Comparison of ENCODE assay signal across 20 cellular contexts in the genomic region with DNA sequence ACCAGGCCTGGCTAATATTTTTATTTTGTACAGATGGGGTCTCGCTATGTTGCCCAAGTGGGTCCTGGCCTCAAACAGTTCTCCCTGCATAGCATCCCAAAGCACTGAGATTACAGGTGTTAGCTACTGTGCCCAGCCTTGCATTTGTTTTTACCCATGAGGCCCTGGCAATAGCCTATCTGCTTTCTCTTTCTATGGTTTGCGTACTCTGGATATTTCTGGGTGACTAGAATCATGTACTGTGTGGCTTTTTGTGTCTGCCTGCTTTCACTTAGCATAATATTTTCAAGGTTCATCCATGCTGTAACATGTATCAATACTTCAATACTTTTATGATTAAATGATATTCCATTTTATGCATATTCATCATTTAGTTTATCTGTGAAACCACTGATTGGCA.
A peak's percentile ranks its signal among the peaks of the same experiment; 100 is the strongest.
DNase-seq lines count a peak whose midpoint lies in the region; ATAC-seq and TF ChIP-seq lines count a peak whose summit lies in the region.
"Had no signal": no experiment of that assay in that cellular context is flagged by ENCODE, and none has a peak within 500 bp of the region (broad histone marks: within the 10 kb centered on the region; RNA-seq: fewer than 3 reads in every experiment).

No MANE protein-coding gene starts in this region.

- peak; percentile 53 to 73 for ATAC-seq in natural killer cell treated with Interleukin-12 subunit alpha and Interleukin-12 subunit beta and Interleukin-15 and Interleukin-18, amount 100 ng/mL, for 72 hours
- ATAC-seq in natural killer cell (no peak), HG02798 (IDR thresholded peaks at IDR 0.05; ENCODE audit: poor library complexity, unreplicated experiment) (peak; percentile 77), HG03432 (IDR thresholded peaks at IDR 0.05; ENCODE audit: unreplicated experiment) (peak; percentile 75), foreskin keratinocyte (no peak)
- ATAC-seq: stimulated activated naive CD8-positive, alpha-beta T cell treated with anti-CD3 and anti-CD28 coated beads, Interleukin-15, Interleukin-2, amounts not matched to agents 100 U/mL and 50 U/mL, for 24 hours had no signal

- no peaks in the 10 kb centered on the region for H4K20me1 ChIP-seq in neural progenitor cell (ENCODE audit: low read depth)
- H4K20me1 ChIP-seq in smooth muscle cell (ENCODE audit: low read depth): no peaks in the 10 kb centered on the region

- no peaks in the 10 kb centered on the region for H3K9me3 ChIP-seq in neural progenitor cell (ENCODE audit: low read depth)
- no peaks in the 10 kb centered on the region for H3K9me3 ChIP-seq in smooth muscle cell (replicated peaks; ENCODE audit: low read depth)
- H3K9me3 ChIP-seq: Peyer's patch, upper lobe of left lung had no signal

- no peaks in the 10 kb centered on the region for H3K4me1 Mint-ChIP-seq in natural killer cell treated with Interleukin-12 subunit alpha and Interleukin-12 subunit beta and Interleukin-15 and Interleukin-18, amount 100 ng/mL, for 72 hours (ENCODE audit: low read depth in 2 of 2)
- H3K4me1 Mint-ChIP-seq in natural killer cell: no peaks in the 10 kb centered on the region
- H3K4me1 Mint-ChIP-seq in neural progenitor cell: no peaks in the 10 kb centered on the region
- H3K4me1 Mint-ChIP-seq: activated CD4-positive, alpha-beta T cell treated with anti-CD3 and anti-CD28 coated beads, Interleukin-2, amount 10 ng/mL, durations not matched to agents 24 days and 14 days; activated naive CD4-positive, alpha-beta T cell treated with anti-CD3 and anti-CD28 coated beads, Interleukin-2, amount 50 U/mL, for 24 hours; neural crest cell had no signal

- 0% methylated on average over 2 of the region's 2 CpGs for WGBS in smooth muscle cell (ENCODE audit: low lambda C conversion rate)

- no peak overlapping the region for H3K27ac Mint-ChIP-seq in natural killer cell treated with Interleukin-12 subunit alpha and Interleukin-12 subunit beta and Interleukin-15 and Interleukin-18, amount 100 ng/mL, for 72 hours
- H3K27ac Mint-ChIP-seq in natural killer cell (no peak overlapping the region), neural progenitor cell (no peak overlapping the region)
- H3K27ac Mint-ChIP-seq: activated CD4-positive, alpha-beta T cell treated with anti-CD3 and anti-CD28 coated beads, Interleukin-2, amount 10 ng/mL, durations not matched to agents 24 days and 14 days; activated naive CD4-positive, alpha-beta T cell treated with anti-CD3 and anti-CD28 coated beads, Interleukin-2, amount 50 U/mL, for 24 hours had no signal

- no peaks in the 10 kb centered on the region for H3K27me3 Mint-ChIP-seq in natural killer cell treated with Interleukin-12 subunit alpha and Interleukin-12 subunit beta and Interleukin-15 and Interleukin-18, amount 100 ng/mL, for 72 hours
- H3K27me3 Mint-ChIP-seq in natural killer cell (ENCODE audit: low read depth in 2 of 2) (no peaks in the 10 kb centered on the region), neural progenitor cell (ENCODE audit: insufficient read depth, low read depth) (no peaks in the 10 kb centered on the region)
- H3K27me3 Mint-ChIP-seq: activated CD4-positive, alpha-beta T cell treated with anti-CD3 and anti-CD28 coated beads, Interleukin-2, amount 10 ng/mL, durations not matched to agents 24 days and 14 days; activated naive CD4-positive, alpha-beta T cell treated with anti-CD3 and anti-CD28 coated beads, Interleukin-2, amount 50 U/mL, for 24 hours had no signal

- no peak overlapping the region for H3K4me3 ChIP-seq in neural progenitor cell
- no peak overlapping the region for H3K4me3 ChIP-seq in smooth muscle cell
- H3K4me3 ChIP-seq: Peyer's patch, upper lobe of left lung had no signal

- H3F3A ChIP-seq in neural progenitor cell (ENCODE audit: low read depth) (no peaks in the 10 kb centered on the region), smooth muscle cell (ENCODE audit: low read depth) (no peaks in the 10 kb centered on the region)

- H3K4me3 Mint-ChIP-seq in natural killer cell treated with Interleukin-12 subunit alpha and Interleukin-12 subunit beta and Interleukin-15 and Interleukin-18, amount 100 ng/mL, for 72 hours: no peak overlapping the region
- H3K4me3 Mint-ChIP-seq in natural killer cell (no peak overlapping the region), neural progenitor cell (no peak overlapping the region)
- H3K4me3 Mint-ChIP-seq: activated CD4-positive, alpha-beta T cell treated with anti-CD3 and anti-CD28 coated beads, Interleukin-2, amount 10 ng/mL, durations not matched to agents 24 days and 14 days; activated naive CD4-positive, alpha-beta T cell treated with anti-CD3 and anti-CD28 coated beads, Interleukin-2, amount 50 U/mL, for 24 hours; neural crest cell had no signal

- H3K9ac ChIP-seq in neural progenitor cell (no peak overlapping the region), smooth muscle cell (ENCODE audit: low read depth) (no peak overlapping the region)

- no peak overlapping the region for H2AFZ ChIP-seq in neural progenitor cell (replicated peaks)
- H2AFZ ChIP-seq in smooth muscle cell (ENCODE audit: low read depth): no peak overlapping the region

- H3K36me3 ChIP-seq in neural progenitor cell (no peaks in the 10 kb centered on the region), smooth muscle cell (ENCODE audit: low read depth) (no peaks in the 10 kb centered on the region)
- H3K36me3 ChIP-seq: Peyer's patch, upper lobe of left lung had no signal

- DNase-seq in natural killer cell treated with Interleukin-12 subunit alpha and Interleukin-12 subunit beta and Interleukin-15 and Interleukin-18, amount 100 ng/mL, for 72 hours (ENCODE audit: low spot score): no peak
- no peak for DNase-seq in natural killer cell
- no peak for DNase-seq in posterior vena cava (ENCODE audit: low spot score)
- no peak for DNase-seq in neural progenitor cell (ENCODE audit: low spot score)
- no peak for DNase-seq in smooth muscle cell (lab: John Stamatoyannopoulos, UW; ENCODE audit: unreplicated experiment)
- no peak for DNase-seq in foreskin keratinocyte
- DNase-seq: activated CD4-positive, alpha-beta T cell treated with anti-CD3 and anti-CD28 coated beads, Interleukin-2, amount 10 ng/mL, durations not matched to agents 24 days and 14 days; GOT3; hypothalamus; Kasumi-1; NCI-H1105; NCI-H2171; Peyer's patch; stimulated activated naive CD8-positive, alpha-beta T cell treated with anti-CD3 and anti-CD28 coated beads, Interleukin-15, Interleukin-2, amounts not matched to agents 100 U/mL and 50 U/mL, for 24 hours; upper lobe of left lung had no signal

- H3K4me1 ChIP-seq in neural progenitor cell: peaks cover 21% of the 10 kb centered on the region
- no peaks in the 10 kb centered on the region for H3K4me1 ChIP-seq in smooth muscle cell (ENCODE audit: low read depth)
- H3K4me1 ChIP-seq in foreskin keratinocyte: no peaks in the 10 kb centered on the region
- H3K4me1 ChIP-seq: Peyer's patch, upper lobe of left lung had no signal

- H3K4me2 ChIP-seq in neural progenitor cell (no peak overlapping the region), smooth muscle cell (no peak overlapping the region)

- no peak overlapping the region for H3K27ac ChIP-seq in neural progenitor cell
- H3K27ac ChIP-seq in smooth muscle cell (ENCODE audit: low read depth): no peak overlapping the region
- H3K27ac ChIP-seq in foreskin keratinocyte: no peak overlapping the region
- H3K27ac ChIP-seq: 22Rv1, Peyer's patch, upper lobe of left lung had no signal

- H3K79me2 ChIP-seq in neural progenitor cell (ENCODE audit: low read depth) (no peaks in the 10 kb centered on the region), smooth muscle cell (ENCODE audit: low read depth) (no peaks in the 10 kb centered on the region)

- TF ChIP-seq CTCF in natural killer cell (IDR thresholded peaks at IDR 0.05) (no peak), neural progenitor cell (IDR thresholded peaks at IDR 0.05) (no peak), smooth muscle cell (IDR thresholded peaks at IDR 0.05; ENCODE audit: borderline replicate concordance, insufficient read depth, poor library complexity, severe bottlenecking) (no peak), foreskin keratinocyte (conservative IDR thresholded peaks at IDR 0.05) (no peak)

- no peaks in the 10 kb centered on the region for H3K36me3 Mint-ChIP-seq in natural killer cell treated with Interleukin-12 subunit alpha and Interleukin-12 subunit beta and Interleukin-15 and Interleukin-18, amount 100 ng/mL, for 72 hours
- H3K36me3 Mint-ChIP-seq in natural killer cell (no peaks in the 10 kb centered on the region), neural progenitor cell (no peaks in the 10 kb centered on the region)
- H3K36me3 Mint-ChIP-seq: activated naive CD4-positive, alpha-beta T cell treated with anti-CD3 and anti-CD28 coated beads, Interleukin-2, amount 50 U/mL, for 24 hours had no signal

- H3K9me3 Mint-ChIP-seq in natural killer cell treated with Interleukin-12 subunit alpha and Interleukin-12 subunit beta and Interleukin-15 and Interleukin-18, amount 100 ng/mL, for 72 hours: peaks cover 7% of the 10 kb centered on the region
- peaks cover 9 to 10% of the 10 kb centered on the region in 2 donors for H3K9me3 Mint-ChIP-seq in natural killer cell
- H3K9me3 Mint-ChIP-seq in neural progenitor cell: no peaks in the 10 kb centered on the region
- H3K9me3 Mint-ChIP-seq: activated CD4-positive, alpha-beta T cell treated with anti-CD3 and anti-CD28 coated beads, Interleukin-2, amount 10 ng/mL, durations not matched to agents 24 days and 14 days; neural crest cell had no signal

- intact Hi-C loops in natural killer cell (cut with micrococcal nuclease): no loop called here
- intact Hi-C loops in posterior vena cava (cut with DNase I): no loop called here

- no peaks in the 10 kb centered on the region for H3K27me3 ChIP-seq in neural progenitor cell
- no peaks in the 10 kb centered on the region for H3K27me3 ChIP-seq in smooth muscle cell (ENCODE audit: low read depth)
- no peaks in the 10 kb centered on the region for H3K27me3 ChIP-seq in foreskin keratinocyte
- H3K27me3 ChIP-seq: Peyer's patch, upper lobe of left lung had no signal

Comparison
In these comparisons a context has a peak if more than half of its experiments do, and no peak if none do; other contexts are left out.
1. ATAC-seq: peak in natural killer cell treated with Interleukin-12 subunit alpha and Interleukin-12 subunit beta and Interleukin-15 and Interleukin-18, amount 100 ng/mL, for 72 hours (2 of 2), HG02798 (single experiment) and HG03432 (single experiment); none in natural killer cell (0 of 3) and foreskin keratinocyte (single experiment).